In genomic region chr12:23083267-23083666, GRCh38 we compare ENCODE assay signal across 13 cellular contexts.
DNase-seq lines count a peak whose midpoint lies in the region; ATAC-seq, FAIRE-seq and TF ChIP-seq lines count a peak whose summit lies in the region.
"Had no signal": no experiment of that assay in that cellular context is flagged by ENCODE, and none has a peak within 500 bp of the region (broad histone marks: within the 10 kb centered on the region; RNA-seq: fewer than 3 reads in every experiment).

No MANE protein-coding gene starts in this region.

- no peak overlapping the region for H3K9ac ChIP-seq in GM12878 (ENCODE audit: control insufficient read depth, insufficient read depth, low read length)
- H3K9ac ChIP-seq: BLaER1 had no signal

- TF ChIP-seq RAD21 in GM12878 (IDR thresholded peaks at IDR 0.05; ENCODE audit: insufficient read depth, low read depth, low read length), result no peak

- H3K4me2 ChIP-seq in GM12878 (ENCODE audit: control insufficient read depth, insufficient read depth), result no peak overlapping the region
- H3K4me2 ChIP-seq: BLaER1 had no signal

- no peaks in the 10 kb centered on the region for H3K9me3 Mint-ChIP-seq in MCF 10A (ENCODE audit: unreplicated experiment)

- H2AFZ ChIP-seq in GM12878 (ENCODE audit: control insufficient read depth, low read depth, low read length), result no peak overlapping the region

- BruUV-seq in MCF 10A (replicated peaks; lab: Mats Ljungman, UMichigan), result no TSS peak
- BruUV-seq in GM12878 (replicated peaks; lab: Mats Ljungman, UMichigan), result no TSS peak

- H3K4me1 ChIP-seq in breast epithelium (no peaks in the 10 kb centered on the region), GM12878 (ENCODE audit: control insufficient read depth, insufficient read depth, low read length) (no peaks in the 10 kb centered on the region), transverse colon (no peaks in the 10 kb centered on the region)
- H3K4me1 ChIP-seq: BLaER1, suprapubic skin had no signal

- H3K36me3 Mint-ChIP-seq in MCF 10A (ENCODE audit: insufficient read depth, unreplicated experiment), result peaks cover 7% of the 10 kb centered on the region

- in situ Hi-C loops in GM12878 (cut with MboI) (no loop called here), transverse colon (cut with MboI; ENCODE audit: low pct_ligation_motif_present in 1 of 4, low pct_unique_long_range_greater_than_20kb in 1 of 4, low sequenced_read_pairs in 3 of 4) (no loop called here)

- no peak for TF ChIP-seq EP300 in GM12878 (IDR thresholded peaks at IDR 0.05; ENCODE audit: borderline replicate concordance in 1 of 2, control insufficient read depth in 1 of 2, low read depth in 2 of 2, low read length in 2 of 2)
- TF ChIP-seq EP300 in transverse colon (IDR thresholded peaks at IDR 0.05; ENCODE audit: low read depth), result no peak

- RAD21 ChIA-PET in GM12878 (lab: Charles Lee; ENCODE audit: unreplicated experiment), result no interaction called here

- whole genome bisulfite sequencing in GM12878 (ENCODE audit: insufficient coverage, insufficient replicate concordance, low lambda C conversion rate, missing lambda C conversion rate), result 0% methylated on average over 2 of the region's 2 CpGs
- 26 to 45% methylated on average over 2 of the region's 2 CpGs for WGBS in transverse colon (ENCODE audit: low coverage in 1 of 2), 2 donors

- peaks cover 24% of the 10 kb centered on the region for H3K4me1 Mint-ChIP-seq in MCF 10A (ENCODE audit: insufficient read depth, unreplicated experiment)

- no peak overlapping the region for H3K4me3 Mint-ChIP-seq in MCF 10A (ENCODE audit: unreplicated experiment)

- H3K36me3 ChIP-seq in breast epithelium (peaks cover 4% of the 10 kb centered on the region), GM12878 (ENCODE audit: control insufficient read depth in 2 of 2, insufficient read depth in 2 of 2, low read length in 1 of 2) (no peaks in the 10 kb centered on the region), transverse colon (no peaks in the 10 kb centered on the region)
- H3K36me3 ChIP-seq: BLaER1, suprapubic skin had no signal

- H3K27ac Mint-ChIP-seq in MCF 10A (ENCODE audit: low read depth, unreplicated experiment), result no peak overlapping the region

- intact Hi-C loops in MCF 10A (cut with micrococcal nuclease), result no loop called here
- intact Hi-C loops in breast epithelium (cut with DNase I; ENCODE audit: low total_unique reads), result no loop called here
- intact Hi-C loops in GM12878 (cut with micrococcal nuclease; ENCODE audit: unreplicated experiment), result no loop called here
- intact Hi-C loops in transverse colon (cut with DNase I; ENCODE audit: low total_unique reads), result no loop called here

- no peak for FAIRE-seq in GM12878 (lab: Jason Lieb, UNC)
- FAIRE-seq: islet of Langerhans had no signal

- TF ChIP-seq POLR2A in breast epithelium (IDR thresholded peaks at IDR 0.05), result no peak
- TF ChIP-seq POLR2A in GM12878 (IDR thresholded peaks at IDR 0.05; ENCODE audit: low read depth, low read length), result no peak
- no peak for TF ChIP-seq POLR2A in transverse colon (IDR thresholded peaks at IDR 0.05)

- POLR2A ChIA-PET in MCF 10A (lab: Yijun Ruan, JAX), result interaction anchor here (0.9 to 2.2 kb wide), 2 partner anchors 10 to 12 kb away, joined by 3 to 6 read pairs; no protein-coding TSS in a partner anchor
- POLR2A ChIA-PET in GM12878 (lab: Charles Lee), result no interaction called here

- H3K9me3 ChIP-seq in breast epithelium, result no peaks in the 10 kb centered on the region
- H3K9me3 ChIP-seq in GM12878 (replicated peaks; ENCODE audit: control insufficient read depth, insufficient read depth, low read length), result no peaks in the 10 kb centered on the region
- H3K9me3 ChIP-seq in transverse colon, result no peaks in the 10 kb centered on the region
- H3K9me3 ChIP-seq: BLaER1, suprapubic skin had no signal

- CTCF ChIA-PET in MCF 10A (lab: Yijun Ruan, JAX), result no interaction called here
- CTCF ChIA-PET in GM12878 (lab: Yijun Ruan, JAX), result no interaction called here

- H3K27ac ChIP-seq in breast epithelium (no peak overlapping the region), GM12878 (ENCODE audit: control insufficient read depth, insufficient read depth) (no peak overlapping the region), transverse colon (no peak overlapping the region)
- H3K27ac ChIP-seq: BLaER1, suprapubic skin, VCaP had no signal

- H3K27me3 Mint-ChIP-seq in MCF 10A (ENCODE audit: insufficient read depth, unreplicated experiment), result no peaks in the 10 kb centered on the region

- SMC1A ChIA-PET in GM12878 (lab: Charles Lee; ENCODE audit: uncharacterized antibody, unreplicated experiment), result no interaction called here

- no peaks in the 10 kb centered on the region for H4K20me1 ChIP-seq in GM12878 (ENCODE audit: control insufficient read depth, insufficient read depth)
- H4K20me1 ChIP-seq: BLaER1 had no signal

- ATAC-seq in HG03469 (IDR thresholded peaks at IDR 0.05; ENCODE audit: unreplicated experiment) (peak; percentile 67), GM12878 (peak; percentile 54)

- TF ChIP-seq CTCF in MCF 10A (IDR thresholded peaks at IDR 0.05; ENCODE audit: unreplicated experiment) (no peak), breast epithelium (IDR thresholded peaks at IDR 0.05) (no peak), GM12878 (IDR thresholded peaks at IDR 0.05 in 2 of 3, conservative IDR thresholded peaks at IDR 0.05 in 1 of 3; ENCODE audit: control insufficient read depth in 2 of 3, extremely low read depth in 1 of 3, insufficient read depth in 1 of 3, low read depth in 3 of 3, low read length in 3 of 3) (no peak), transverse colon (IDR thresholded peaks at IDR 0.05) (no peak)

- H3K27me3 ChIP-seq in breast epithelium, result no peaks in the 10 kb centered on the region
- H3K27me3 ChIP-seq in GM12878 (replicated peaks in 1 of 2; ENCODE audit: control insufficient read depth in 2 of 2, insufficient read depth in 2 of 2, low read length in 1 of 2), result no peaks in the 10 kb centered on the region
- no peaks in the 10 kb centered on the region for H3K27me3 ChIP-seq in transverse colon
- H3K27me3 ChIP-seq: BLaER1, suprapubic skin had no signal

- DNase-seq in MCF 10A (ENCODE audit: unreplicated experiment) (peak; percentile 78), breast epithelium (ENCODE audit: low spot score in 2 of 2) (no peak), GM12878 (ENCODE audit: low read depth, low spot score) (no peak), AG08395 (ENCODE audit: low spot score) (no peak), SW480 (ENCODE audit: low spot score) (no peak), transverse colon (no peak), DMS114 treated with DMSO at 0.1 percent for 48 hours (lab: John Stamatoyannopoulos, UW; ENCODE audit: unreplicated experiment) (no peak)
- DNase-seq: NCI-H2029 treated with DMSO at 0.1 percent for 48 hours had no signal

- no peak overlapping the region for H3K4me3 ChIP-seq in breast epithelium
- H3K4me3 ChIP-seq in GM12878, result no peak overlapping the region
- no peak overlapping the region for H3K4me3 ChIP-seq in transverse colon
- H3K4me3 ChIP-seq: BLaER1, suprapubic skin had no signal

- H3K79me2 ChIP-seq in GM12878 (ENCODE audit: control insufficient read depth, insufficient read depth, low read length), result no peaks in the 10 kb centered on the region

TF ChIP-seq in GM12878, 131 proteins besides CTCF, POLR2A, EP300 and RAD21:
- TF ChIP-seq ZNF274 (IDR thresholded peaks at IDR 0.05; ENCODE audit: insufficient read depth, insufficient read length) (no peak), JUNB (IDR thresholded peaks at IDR 0.05) (no peak), RUNX3 (IDR thresholded peaks at IDR 0.05; ENCODE audit: low read length) (peak; percentile 33; the same call in 1 of the 2 replicates), NFIC (IDR thresholded peaks at IDR 0.05; ENCODE audit: low read depth, low read length) (no peak)
